Comparison of ENCODE assay signal across 4 cellular contexts in genomic region chr1:27627733-27628132, GRCh38. TPM values are rescaled to one million over a fixed set of nuclear protein-coding genes. Genes with fewer than 3 reads are reported as not detected.
"Had no signal": no experiment of that assay in that cellular context is flagged by ENCODE, and none has a peak within 500 bp of the region (broad histone marks: within the 10 kb centered on the region; RNA-seq: fewer than 3 reads in every experiment).

No MANE protein-coding gene starts in this region.

RNA-seq across cellular contexts. Expression of gene FGR, which starts 7.3 kb away (rescaled TPM):
- total RNA-seq: HT-29, PC-9, RPMI7951, SJSA1 had no signal
